Comparison of ENCODE assay signal across 13 cellular contexts in genomic region chr17:413016-413350, GRCh38. TPM values are rescaled to one million over a fixed set of nuclear protein-coding genes. Genes with fewer than 3 reads are reported as not detected.
A peak's percentile ranks its signal among the peaks of the same experiment; 100 is the strongest.
DNase-seq lines count a peak whose midpoint lies in the region; ATAC-seq, FAIRE-seq and TF ChIP-seq lines count a peak whose summit lies in the region.
"Had no signal": no experiment of that assay in that cellular context is flagged by ENCODE, and none has a peak within 500 bp of the region (broad histone marks: within the 10 kb centered on the region; RNA-seq: fewer than 3 reads in every experiment).

No MANE protein-coding gene starts in this region.

- no peaks in the 10 kb centered on the region for H3K36me3 ChIP-seq in astrocyte (ENCODE audit: insufficient read depth, low read length)

- no peaks in the 10 kb centered on the region for H3K79me2 ChIP-seq in astrocyte (ENCODE audit: insufficient read depth, low read length)

- TF ChIP-seq CTCF in activated CD8-positive, alpha-beta T cell treated with anti-CD3 and anti-CD28 coated beads for 36 hours (IDR thresholded peaks at IDR 0.05), result no peak
- TF ChIP-seq CTCF in astrocyte (IDR thresholded peaks at IDR 0.05; ENCODE audit: insufficient read depth, low read depth, low read length), result no peak

- H3K9me3 ChIP-seq in astrocyte (ENCODE audit: insufficient read depth, low read depth, low read length), result no peaks in the 10 kb centered on the region
- H3K9me3 ChIP-seq: A549, testis had no signal

- H3K9ac ChIP-seq in astrocyte (ENCODE audit: low read length), result peak overlapping the region; percentile 3

- peaks cover 6% of the 10 kb centered on the region for H3K36me3 Mint-ChIP-seq in activated CD8-positive, alpha-beta T cell treated with anti-CD3 and anti-CD28 coated beads for 36 hours (ENCODE audit: low read depth)
- H3K36me3 Mint-ChIP-seq in astrocyte (ENCODE audit: low read depth, unreplicated experiment), result no peaks in the 10 kb centered on the region
- H3K36me3 Mint-ChIP-seq in stimulated activated effector memory CD8-positive, alpha-beta T cell treated with anti-CD3 and anti-CD28 coated beads, Interleukin-12 subunit alpha, Interleukin-12 subunit beta, amount 100 ng/mL, for 72 hours, result peaks cover 46% of the 10 kb centered on the region

- POLR2A ChIA-PET in activated CD8-positive, alpha-beta T cell treated with anti-CD3 and anti-CD28 coated beads for 36 hours (lab: Charles Lee), result interaction anchor here (0.6 to 1.5 kb wide), 4 partner anchors 77 to 292 kb away, joined by 3 read pairs; no protein-coding TSS in a partner anchor

- DNase-seq in activated T-cell treated with anti-CD3 and anti-CD28 coated beads, Interleukin-2, amount 50 U/mL, for 1 hour, result peak; percentile 45
- no peak for DNase-seq in activated T-cell treated with anti-CD3 and anti-CD28 coated beads for 4 hours
- no peak for DNase-seq in activated CD8-positive, alpha-beta T cell treated with anti-CD3 and anti-CD28 coated beads for 36 hours
- DNase-seq in astrocyte (ENCODE audit: low read depth), result no peak
- DNase-seq in stimulated activated effector memory CD8-positive, alpha-beta T cell treated with anti-CD3 and anti-CD28 coated beads, Interleukin-12 subunit alpha, Interleukin-12 subunit beta, amount 100 ng/mL, for 72 hours (ENCODE audit: low spot score in 2 of 2), result no peak
- no peak for DNase-seq in kidney tubule cell (ENCODE audit: low spot score)
- no peak for DNase-seq in middle frontal gyrus (ENCODE audit: extremely low spot score, low spot score)
- DNase-seq in GM19240 (ENCODE audit: insufficient read length, low spot score), result no peak
- DNase-seq: glutamatergic neuron, HCEC 1CT, T-helper 9 cell, testis had no signal

- H3K27ac Mint-ChIP-seq in activated CD8-positive, alpha-beta T cell treated with anti-CD3 and anti-CD28 coated beads for 36 hours, result peak overlapping the region; percentile 84
- H3K27ac Mint-ChIP-seq in astrocyte (ENCODE audit: unreplicated experiment), result no peak overlapping the region
- H3K27ac Mint-ChIP-seq in stimulated activated effector memory CD8-positive, alpha-beta T cell treated with anti-CD3 and anti-CD28 coated beads, Interleukin-12 subunit alpha, Interleukin-12 subunit beta, amount 100 ng/mL, for 72 hours, result peak overlapping the region; percentile 100

- no peak overlapping the region for H3K4me3 ChIP-seq in astrocyte (ENCODE audit: insufficient read depth, low read depth, low read length)
- H3K4me3 ChIP-seq: A549, testis had no signal

- CTCF ChIA-PET in activated CD8-positive, alpha-beta T cell treated with anti-CD3 and anti-CD28 coated beads for 36 hours (lab: Charles Lee), result interaction anchor here (0.7 to 3.3 kb wide), 34 partner anchors 9 to 568 kb away, joined by 3 to 162 read pairs (median 6); partner anchors contain the start of genes GEMIN4 and RFLNB

- intact Hi-C loops in activated CD8-positive, alpha-beta T cell treated with anti-CD3 and anti-CD28 coated beads for 36 hours (cut with micrococcal nuclease), result loop anchor here (5.0 kb wide), 2 partner anchors 289 to 584 kb away; partner anchors contain the start of gene TIMM22

- no peaks in the 10 kb centered on the region for H3K27me3 Mint-ChIP-seq in activated CD8-positive, alpha-beta T cell treated with anti-CD3 and anti-CD28 coated beads for 36 hours
- no peaks in the 10 kb centered on the region for H3K27me3 Mint-ChIP-seq in astrocyte (ENCODE audit: low read depth, unreplicated experiment)

- no peak overlapping the region for H2AFZ ChIP-seq in astrocyte (ENCODE audit: low read depth, low read length)

- H3K4me1 ChIP-seq in astrocyte (ENCODE audit: insufficient read depth, low read length), result peaks cover 9% of the 10 kb centered on the region

- H3K4me3 Mint-ChIP-seq in activated CD8-positive, alpha-beta T cell treated with anti-CD3 and anti-CD28 coated beads for 36 hours, result peak overlapping the region; percentile 62
- H3K4me3 Mint-ChIP-seq in astrocyte (ENCODE audit: unreplicated experiment), result no peak overlapping the region
- H3K4me3 Mint-ChIP-seq in stimulated activated effector memory CD8-positive, alpha-beta T cell treated with anti-CD3 and anti-CD28 coated beads, Interleukin-12 subunit alpha, Interleukin-12 subunit beta, amount 100 ng/mL, for 72 hours, result peak overlapping the region; percentile 84

- no peaks in the 10 kb centered on the region for H3K9me3 Mint-ChIP-seq in activated CD8-positive, alpha-beta T cell treated with anti-CD3 and anti-CD28 coated beads for 36 hours
- H3K9me3 Mint-ChIP-seq in astrocyte (ENCODE audit: unreplicated experiment), result no peaks in the 10 kb centered on the region
- H3K9me3 Mint-ChIP-seq in stimulated activated effector memory CD8-positive, alpha-beta T cell treated with anti-CD3 and anti-CD28 coated beads, Interleukin-12 subunit alpha, Interleukin-12 subunit beta, amount 100 ng/mL, for 72 hours, result no peaks in the 10 kb centered on the region

- ATAC-seq in activated CD8-positive, alpha-beta T cell treated with anti-CD3 and anti-CD28 coated beads for 36 hours, result no peak
- ATAC-seq in stimulated activated effector memory CD8-positive, alpha-beta T cell treated with anti-CD3 and anti-CD28 coated beads, Interleukin-12 subunit alpha, Interleukin-12 subunit beta, amount 100 ng/mL, for 72 hours, result no peak
- ATAC-seq: A549 had no signal

- FAIRE-seq in astrocyte (lab: Jason Lieb, UNC), result no peak
- FAIRE-seq: A549 had no signal

- H3K27ac ChIP-seq in astrocyte (ENCODE audit: low read depth, low read length), result no peak overlapping the region
- H3K27ac ChIP-seq: A549, testis had no signal

- no peaks in the 10 kb centered on the region for H3K27me3 ChIP-seq in astrocyte (ENCODE audit: insufficient read depth, low read length)
- H3K27me3 ChIP-seq: testis had no signal

- no peaks in the 10 kb centered on the region for H4K20me1 ChIP-seq in astrocyte (ENCODE audit: insufficient read depth, low read length)

- H3K4me2 ChIP-seq in astrocyte (ENCODE audit: low read length), result no peak overlapping the region
- H3K4me2 ChIP-seq: A549 had no signal

- peaks cover 69% of the 10 kb centered on the region for H3K4me1 Mint-ChIP-seq in activated CD8-positive, alpha-beta T cell treated with anti-CD3 and anti-CD28 coated beads for 36 hours (ENCODE audit: low read depth)
- peaks cover 13% of the 10 kb centered on the region for H3K4me1 Mint-ChIP-seq in astrocyte (ENCODE audit: low read depth, unreplicated experiment)
- H3K4me1 Mint-ChIP-seq in stimulated activated effector memory CD8-positive, alpha-beta T cell treated with anti-CD3 and anti-CD28 coated beads, Interleukin-12 subunit alpha, Interleukin-12 subunit beta, amount 100 ng/mL, for 72 hours, result peaks cover 83% of the 10 kb centered on the region

RNA-seq across cellular contexts. Expression of gene RFLNB, which starts 32.8 kb away (rescaled TPM):
- total RNA-seq in activated CD8-positive, alpha-beta T cell treated with anti-CD3 and anti-CD28 coated beads for 36 hours, result 10 to 100 TPM; 45.9 to 46.1 TPM
- 15.3 and 16.8 TPM in 2 replicates for total RNA-seq in astrocyte
